In genomic region chr19:4638828-4639530, GRCh38 we compare ENCODE assay signal across 8 cellular contexts. TPM values are rescaled to one million over a fixed set of nuclear protein-coding genes. Genes with fewer than 3 reads are reported as not detected.
DNase-seq lines count a peak whose midpoint lies in the region; ATAC-seq, FAIRE-seq and TF ChIP-seq lines count a peak whose summit lies in the region.

TNFAIP8L1 (plus strand) TSS chr19:4639516; CDS start chr19:4651870, 12,354 bp downstream.

- peaks cover 6% of the 10 kb centered on the region; the same call in 1 of the 2 replicates for H3K79me1 ChIP-seq in H1 (ENCODE audit: low read depth, low read length)
- H3K79me1 ChIP-seq in mesendoderm (ENCODE audit: low read length), result no peaks in the 10 kb centered on the region

- H4K8ac ChIP-seq in H1 (ENCODE audit: extremely low read depth, insufficient read depth, low read length) (peak within 1 kb of the TSS; percentile 91; the same call in 1 of the 2 replicates), mesendoderm (ENCODE audit: low read depth, low read length) (no peak within 1 kb of the TSS)

- no peak for TF ChIP-seq RAD21 in H1 (IDR thresholded peaks at IDR 0.05 in 1 of 2, conservative IDR thresholded peaks at IDR 0.05 in 1 of 2; ENCODE audit: low read depth in 2 of 2, low read length in 2 of 2)

- peak within 1 kb of the TSS; percentile 97 for H2AFZ ChIP-seq in H1 (ENCODE audit: low read length)

- no peak for TF ChIP-seq CTCF in H1 (IDR thresholded peaks at IDR 0.05; ENCODE audit: control extremely low read depth in 1 of 3, insufficient read depth in 1 of 3, low read depth in 1 of 3, low read length in 3 of 3)

- peak within 1 kb of the TSS; percentile 50; the same call in 1 of the 2 replicates for H2BK12ac ChIP-seq in H1 (ENCODE audit: low read depth, low read length)

- H3K4me3 ChIP-seq in H1 (ENCODE audit: extremely low read depth in 1 of 4, insufficient read depth in 2 of 4, low read depth in 3 of 4, low read length in 4 of 4) (peak within 1 kb of the TSS; percentile 45 to 69 (median 58)), mesendoderm (ENCODE audit: low read length) (peak within 1 kb of the TSS; percentile 84)

- peaks cover 11% of the 10 kb centered on the region; the same call in 1 of the 2 replicates for H3K23me2 ChIP-seq in H1 (ENCODE audit: low read depth, low read length)

- peaks cover 0 to 3% of the 10 kb centered on the region in 2 experiments for H4K20me1 ChIP-seq in H1 (replicated peaks in 1 of 2; ENCODE audit: control insufficient read depth in 1 of 2, insufficient read depth in 2 of 2, low read length in 2 of 2)

- H2BK15ac ChIP-seq in H1 (ENCODE audit: low read length) (0 out of 2 replicates have a peak within 1 kb of the TSS, but pooled peaks have one; percentile 81), mesendoderm (replicated peaks; ENCODE audit: low read depth) (no peak within 1 kb of the TSS)

- no peak within 1 kb of the TSS for H3K23ac ChIP-seq in H1 (ENCODE audit: insufficient read length)
- H3K23ac ChIP-seq in mesendoderm (ENCODE audit: low read length), result peak within 1 kb of the TSS; percentile 80

- H2AK5ac ChIP-seq in H1 (ENCODE audit: low read depth, low read length) (0 out of 2 replicates have a peak within 1 kb of the TSS, but pooled peaks have one; percentile 6), mesendoderm (ENCODE audit: low read length) (peak within 1 kb of the TSS; percentile 82)

- DNase-seq in CMK (ENCODE audit: low read depth) (peak; percentile 95), HTR-8/SVneo (ENCODE audit: insufficient read length, low spot score) (peak; percentile 96), NOMO-1 treated with dmso at 0.1 percent for 144 hours (lab: John Stamatoyannopoulos, UW; ENCODE audit: unreplicated experiment) (peak; percentile 100), H1 (ENCODE audit: low read depth in 1 of 2, low spot score in 2 of 2) (peak; percentile 81 to 99), mesendoderm (peak; percentile 98)
- DNase-seq in activated CD8-positive, alpha-beta memory T cell treated with anti-CD3 and anti-CD28 coated beads for 48 hours (ENCODE audit: low read depth in 2 of 3, low spot score in 2 of 3), result peak; percentile 96 to 98 (median 97)
- DNase-seq in stimulated activated CD8-positive, alpha-beta memory T cell treated with anti-CD3 and anti-CD28 coated beads, Interleukin-12 subunit alpha, Interleukin-12 subunit beta, amount 100 ng/mL, for 24 hours (ENCODE audit: extremely low read depth), result peak; percentile 97

- H3K18ac ChIP-seq in H1 (ENCODE audit: extremely low read depth, low read length) (no peak within 1 kb of the TSS; the same call in 1 of the 2 replicates), mesendoderm (ENCODE audit: low read length) (peak within 1 kb of the TSS; percentile 43)

- H3K4me2 ChIP-seq in H1 (ENCODE audit: insufficient read depth in 1 of 2, low read depth in 2 of 2, low read length in 2 of 2) (peak within 1 kb of the TSS; percentile 72 to 75), mesendoderm (ENCODE audit: low read length) (peak within 1 kb of the TSS; percentile 95)

- no peak for TF ChIP-seq EP300 in H1 (IDR thresholded peaks at IDR 0.05; ENCODE audit: borderline replicate concordance in 1 of 2, low read depth in 2 of 2, low read length in 2 of 2)

- POLR2A ChIA-PET in H1 (lab: Charles Lee; ENCODE audit: partially characterized antibody), result interaction anchor here (1.0 kb wide), 1 partner anchor 9 kb away, joined by 3 read pairs; no protein-coding TSS in a partner anchor

- no peaks in the 10 kb centered on the region for H3K9me3 ChIP-seq in H1 (ENCODE audit: insufficient read depth in 2 of 2, low read depth in 1 of 2, low read length in 1 of 2)

- no peaks in the 10 kb centered on the region for H3K36me3 ChIP-seq in H1 (ENCODE audit: control insufficient read depth in 2 of 4, insufficient read depth in 4 of 4, low read length in 3 of 4)
- no peaks in the 10 kb centered on the region for H3K36me3 ChIP-seq in mesendoderm (ENCODE audit: control insufficient read depth, insufficient read depth, low read length)

- H3K4me1 ChIP-seq in H1 (replicated peaks in 1 of 4; ENCODE audit: control insufficient read depth in 3 of 4, insufficient read depth in 4 of 4, low read length in 3 of 4) (peaks cover 0 to 10% (median 6%) of the 10 kb centered on the region in 4 experiments; a peak in 3 of 7 replicates), mesendoderm (ENCODE audit: control insufficient read depth, low read depth, low read length) (peaks cover 6% of the 10 kb centered on the region)

- ATAC-seq in GM21367 (IDR thresholded peaks at IDR 0.05; ENCODE audit: unreplicated experiment), result peak; percentile 65

- H3K4ac ChIP-seq in H1 (replicated peaks; ENCODE audit: insufficient read length, low read depth, low read length) (no peak within 1 kb of the TSS), mesendoderm (ENCODE audit: low read depth, low read length) (peak within 1 kb of the TSS; percentile 87)

- CTCF ChIA-PET in H1 (lab: Charles Lee; ENCODE audit: partially characterized antibody), result interaction anchor here (1.4 to 3.4 kb wide), 7 partner anchors 14 to 114 kb away, joined by 3 to 92 read pairs (median 4); partner anchors contain the start of gene PLIN5

- peak within 1 kb of the TSS; percentile 6 for H4K91ac ChIP-seq in H1 (replicated peaks; ENCODE audit: insufficient read length, low read length)

- peak; percentile 38 for FAIRE-seq in HTR-8/SVneo (lab: Jason Lieb, UNC)
- FAIRE-seq in H1 (lab: Jason Lieb, UNC), result no peak

- WGBS in H1 (ENCODE audit: extremely low coverage in 1 of 2, insufficient coverage in 1 of 2, insufficient read length in 1 of 2, insufficient replicate concordance in 2 of 2, low coverage in 1 of 2, low lambda C conversion rate in 2 of 2, missing lambda C conversion rate in 1 of 2), 2 experiments, result 16% methylated on average over 19 of the region's 49 CpGs; no CpG with 5 or more reads in 1 of the 2 experiments
- no CpG with 5 or more reads among the region's 49 CpGs for WGBS in mesendoderm (ENCODE audit: extremely low coverage, insufficient coverage, low lambda C conversion rate)

- H3K79me2 ChIP-seq in H1 (ENCODE audit: control insufficient read depth in 1 of 2, insufficient read depth in 2 of 2, low read length in 2 of 2), result no peaks in the 10 kb centered on the region
- H3K79me2 ChIP-seq in mesendoderm (ENCODE audit: control insufficient read depth, insufficient read depth, low read length), result no peaks in the 10 kb centered on the region

- TF ChIP-seq POLR2A in H1 (IDR thresholded peaks at IDR 0.05; ENCODE audit: control extremely low read depth in 1 of 2, low read depth in 2 of 2, low read length in 2 of 2), result peak in 1 of 2 experiments; percentile 56; a peak in 2 of 3 replicates

- H3K27me3 ChIP-seq in H1 (replicated peaks in 1 of 4; ENCODE audit: control insufficient read depth in 3 of 4, extremely low read depth in 1 of 4, insufficient read depth in 3 of 4, low read length in 3 of 4) (peaks cover 0 to 13% (median 10%) of the 10 kb centered on the region in 4 experiments; a peak in 5 of 7 replicates), mesendoderm (ENCODE audit: insufficient read depth, low read length, poor library complexity) (no peaks in the 10 kb centered on the region)

- H4K5ac ChIP-seq in H1 (ENCODE audit: insufficient read length, low read depth, low read length), result no peak within 1 kb of the TSS
- H4K5ac ChIP-seq in mesendoderm (ENCODE audit: low read length), result peak within 1 kb of the TSS; percentile 71

- no peak within 1 kb of the TSS for H3K56ac ChIP-seq in H1 (replicated peaks; ENCODE audit: insufficient read length, low read depth, low read length)
- H3K56ac ChIP-seq in mesendoderm (ENCODE audit: low read length), result peak within 1 kb of the TSS; percentile 97

- no peak within 1 kb of the TSS for H2BK20ac ChIP-seq in H1 (ENCODE audit: low read length)

- H3K14ac ChIP-seq in H1 (ENCODE audit: insufficient read length), result no peak within 1 kb of the TSS

- H2BK5ac ChIP-seq in H1 (ENCODE audit: low read depth, low read length) (peak within 1 kb of the TSS; percentile 73; the same call in 1 of the 2 replicates), mesendoderm (ENCODE audit: low read length) (no peak within 1 kb of the TSS)

- peak within 1 kb of the TSS in 2 of 4 experiments; percentile 54 to 65; a peak in 4 of 7 replicates for H3K9ac ChIP-seq in H1 (replicated peaks in 1 of 4; ENCODE audit: extremely low read depth in 1 of 4, low read depth in 3 of 4, low read length in 3 of 4)
- peak within 1 kb of the TSS; percentile 87 for H3K9ac ChIP-seq in mesendoderm (ENCODE audit: low read length)

- peak within 1 kb of the TSS; percentile 35; the same call in 1 of the 2 replicates for H3K27ac ChIP-seq in H1 (ENCODE audit: low read depth, low read length)
- peak within 1 kb of the TSS; percentile 55 for H3K27ac ChIP-seq in mesendoderm (ENCODE audit: low read depth, low read length)

- H2BK120ac ChIP-seq in H1 (replicated peaks; ENCODE audit: low read depth, low read length) (no peak within 1 kb of the TSS), mesendoderm (ENCODE audit: low read depth, low read length) (no peak within 1 kb of the TSS)

TF ChIP-seq in H1, 55 proteins besides CTCF, POLR2A, EP300 and RAD21 (continues in another document):
- TF ChIP-seq BCL11A (IDR thresholded peaks at IDR 0.05; ENCODE audit: low read depth in 2 of 2, low read length in 2 of 2), result no peak
- no peak for TF ChIP-seq E2F6 (IDR thresholded peaks at IDR 0.05)
- no peak for TF ChIP-seq CBX8 (IDR thresholded peaks at IDR 0.05; ENCODE audit: borderline replicate concordance, low read depth, low read length)
- no peak for TF ChIP-seq TEAD4 (IDR thresholded peaks at IDR 0.05; ENCODE audit: low read depth, low read length)
- peak; percentile 75 for TF ChIP-seq YY1 (IDR thresholded peaks at IDR 0.05; ENCODE audit: low read depth, low read length)
- TF ChIP-seq SIRT6 (IDR thresholded peaks at IDR 0.05; ENCODE audit: low read length), result no peak

RNA-seq across cellular contexts. Expression of gene TNFAIP8L1, which starts in this region (rescaled TPM):
- total RNA-seq in H1 (2021; fragmentation: NEBNext Ultra II Directional; extraction: Animal tissue kit (Norgen Biotek cat#: 25700)), result 5.9 and 6.1 TPM in 2 replicates
- polyA plus RNA-seq in H1 (2011; rRNA removed), result 3.2 and 5.5 TPM in 2 replicates
- 4.2 TPM for polyA plus RNA-seq in H1 (2011; cell fraction: cytosol; rRNA removed)
- 4.8 TPM for polyA plus RNA-seq in H1 (2011; cell fraction: nucleus; rRNA removed)
- 4.8 to 5.2 TPM (median 5.0 TPM) in 4 replicates for polyA plus RNA-seq in H1 (2012, experiment 1 of 2)
- polyA plus RNA-seq in H1 (2012, experiment 2 of 2), result 5.8 TPM
- 5.3 TPM for polyA plus RNA-seq in H1 (2013, experiment 1 of 2)
- polyA plus RNA-seq in H1 (2013, experiment 2 of 2), result 5.9 TPM
- 2.1 and 3.2 TPM in 2 replicates for polyA minus RNA-seq in H1 (2011; rRNA and poly(A)+ RNA removed)
- 2.3 TPM for polyA minus RNA-seq in H1 (2011; cell fraction: cytosol; rRNA and poly(A)+ RNA removed)
- polyA minus RNA-seq in H1 (2011; cell fraction: nucleus; rRNA and poly(A)+ RNA removed), result 3.2 TPM
- 5.3 TPM for polyA plus RNA-seq in mesendoderm (2013, experiment 1 of 2)
- 5.1 TPM for polyA plus RNA-seq in mesendoderm (2013, experiment 2 of 2)

Comparison
In these comparisons a context has a peak if more than half of its experiments do, and no peak if none do; other contexts are left out.
1. Peak in every context shown above with its lines: DNase-seq, ATAC-seq, H3K4me3 ChIP-seq and H3K27ac ChIP-seq.